9 cellular contexts compared by ENCODE assay signal in genomic region chr2:25341031-25341727, GRCh38. TPM values are rescaled to one million over a fixed set of nuclear protein-coding genes. Genes with fewer than 3 reads are reported as not detected.
DNase-seq lines count a peak whose midpoint lies in the region; ATAC-seq, FAIRE-seq and TF ChIP-seq lines count a peak whose summit lies in the region.
"Had no signal": no experiment of that assay in that cellular context is flagged by ENCODE, and none has a peak within 500 bp of the region (broad histone marks: within the 10 kb centered on the region; RNA-seq: fewer than 3 reads in every experiment).

No MANE protein-coding gene starts in this region.

- H3K9me3 ChIP-seq in A549, result no peaks in the 10 kb centered on the region
- no peaks in the 10 kb centered on the region for H3K9me3 ChIP-seq in skeletal muscle satellite cell (replicated peaks; ENCODE audit: low read length)

- no peak overlapping the region for H3K9ac ChIP-seq in skeletal muscle satellite cell (ENCODE audit: low read depth, low read length)

- no peak for TF ChIP-seq POLR2A in A549 (IDR thresholded peaks at IDR 0.05; ENCODE audit: low read length)

- no peak for FAIRE-seq in A549 (lab: Jason Lieb, UNC)
- FAIRE-seq: endothelial cell of umbilical vein had no signal

- no peaks in the 10 kb centered on the region for H3K27me3 ChIP-seq in skeletal muscle satellite cell (ENCODE audit: control insufficient read depth, insufficient read depth, low read length)

- POLR2A ChIA-PET in A549 (lab: Yijun Ruan, JAX), result no interaction called here

- no peak for TF ChIP-seq RAD21 in A549 (conservative IDR thresholded peaks at IDR 0.05 in 1 of 2, IDR thresholded peaks at IDR 0.05 in 1 of 2)

- CTCF ChIA-PET in A549 (lab: Yijun Ruan, JAX), result interaction anchor here (1.0 to 2.0 kb wide), 3 partner anchors 13 to 324 kb away, joined by 3 to 4 read pairs (median 3); no protein-coding TSS in a partner anchor

- DNase-seq in A549 (ENCODE audit: low read depth in 1 of 2, low spot score in 1 of 2) (no peak), SW480 (ENCODE audit: low spot score) (peak; percentile 23), fibroblast of the aortic adventitia (ENCODE audit: low read depth) (no peak), DMS153 treated with DMSO at 0.1 percent for 48 hours (lab: John Stamatoyannopoulos, UW; ENCODE audit: unreplicated experiment) (no peak), AG08395 (ENCODE audit: low spot score) (no peak)

- peak; percentile 11; the same call in 1 of the 3 replicates for TF ChIP-seq CTCF in A549 (IDR thresholded peaks at IDR 0.05)
- no peak for TF ChIP-seq CTCF in fibroblast of the aortic adventitia (IDR thresholded peaks at IDR 0.05; ENCODE audit: insufficient read depth, low read length)

- peak in 1 of 2 experiments; percentile 11; a peak in 2 of 6 replicates for ATAC-seq in A549
- peak; percentile 23 for ATAC-seq in HG02798 (IDR thresholded peaks at IDR 0.05; ENCODE audit: poor library complexity, unreplicated experiment)

- H3K4me3 ChIP-seq in A549 (peak overlapping the region; percentile 70), GM08714 (ENCODE audit: low read length) (peak overlapping the region; percentile 94), fibroblast of the aortic adventitia (ENCODE audit: low read depth, low read length) (peak overlapping the region; percentile 73), skeletal muscle satellite cell (ENCODE audit: low read length) (peak overlapping the region; percentile 77)

- TF ChIP-seq EP300 in A549 (IDR thresholded peaks at IDR 0.05), result no peak

- WGBS in A549 (ENCODE audit: missing lambda C conversion rate), result no CpG with 5 or more reads among the region's 103 CpGs

- peaks cover 9% of the 10 kb centered on the region for H3K4me1 ChIP-seq in A549
- peaks cover 9% of the 10 kb centered on the region for H3K4me1 ChIP-seq in skeletal muscle satellite cell (ENCODE audit: control insufficient read depth, insufficient read depth, low read length)

- H3K36me3 ChIP-seq in skeletal muscle satellite cell (ENCODE audit: insufficient read depth, low read length), result no peaks in the 10 kb centered on the region

- H3K4me2 ChIP-seq in A549 (peak overlapping the region; percentile 90), skeletal muscle satellite cell (ENCODE audit: low read length) (peak overlapping the region; percentile 94)

- peak overlapping the region; percentile 90 to 99 for H3K27ac ChIP-seq in A549

TF ChIP-seq in A549, 52 proteins besides CTCF, POLR2A, EP300 and RAD21:
- no peak for TF ChIP-seq HOXA7 (CRISPR knock-in tag; IDR thresholded peaks at IDR 0.05)
- TF ChIP-seq CEBPB (IDR thresholded peaks at IDR 0.05), result no peak
- peak; percentile 4 to 66; a peak in 1 of 5 replicates for TF ChIP-seq JUN (IDR thresholded peaks at IDR 0.05)
- TF ChIP-seq BCL3 (IDR thresholded peaks at IDR 0.05), result peak; percentile 53; the same call in 2 of the 3 replicates

RNA-seq across cellular contexts. Expression of gene DNMT3A, which starts 0.5 kb away (rescaled TPM):
- polyA plus RNA-seq in A549 (2011; rRNA removed), result 4.4 and 5.7 TPM in 2 replicates
- polyA plus RNA-seq in A549 (2012; cell fraction: cytosol; rRNA removed), result 2.3 and 4.0 TPM in 2 replicates
- 8.3 and 13.3 TPM in 2 replicates for polyA plus RNA-seq in A549 (2012; cell fraction: nucleus; rRNA removed)
- polyA plus RNA-seq in A549 (2017; fragmentation: RNase III; extraction: RNeasy Plus Mini Kit Qiagen cat#74134 plus additional on column Dnase treatment), result 8.1 to 12.2 TPM (median 11.9 TPM) in 3 replicates
- polyA minus RNA-seq in A549 (2011; rRNA and poly(A)+ RNA removed), result 16.5 and 23.3 TPM in 2 replicates
- 10.8 and 11.9 TPM in 2 replicates for total RNA-seq in fibroblast of the aortic adventitia (ENCODE audit: low replicate concordance)
- total RNA-seq in skeletal muscle satellite cell (2012; rRNA removed), result 4.8 and 7.1 TPM in 2 replicates
